In the genomic region with DNA sequence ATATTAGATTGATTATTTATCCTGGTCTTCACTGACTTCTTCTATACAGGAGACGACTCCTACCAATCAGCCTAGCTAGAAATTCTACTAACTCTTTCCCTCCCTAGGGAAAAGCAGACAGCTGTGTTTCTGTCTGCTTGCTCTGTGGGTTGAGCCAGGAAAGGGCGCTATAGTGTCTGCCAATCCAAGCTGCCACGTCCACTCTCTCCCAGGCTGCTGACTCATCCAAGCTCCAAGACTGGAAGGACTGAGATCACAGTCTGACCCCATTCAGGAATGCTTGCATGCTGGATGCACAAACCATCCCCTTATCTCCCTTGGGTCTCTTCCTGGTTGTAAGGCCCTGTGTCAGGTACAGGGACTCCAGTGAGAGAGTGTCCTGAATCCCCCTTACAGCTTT, we compare ENCODE assay signal across 13 cellular contexts.
DNase-seq lines count a peak whose midpoint lies in the region; TF ChIP-seq lines count a peak whose summit lies in the region.
"Had no signal": no experiment of that assay in that cellular context is flagged by ENCODE, and none has a peak within 500 bp of the region (broad histone marks: within the 10 kb centered on the region; RNA-seq: fewer than 3 reads in every experiment).

No MANE protein-coding gene starts in this region.

- no peak overlapping the region for H3K4me3 ChIP-seq in kidney epithelial cell (ENCODE audit: low read depth, low read length)
- no peak overlapping the region for H3K4me3 ChIP-seq in HAP-1
- no peak overlapping the region for H3K4me3 ChIP-seq in sigmoid colon

- H3K27me3 ChIP-seq in kidney epithelial cell (ENCODE audit: control insufficient read depth, insufficient read depth, low read length) (no peaks in the 10 kb centered on the region), HAP-1 (ENCODE audit: low read depth) (no peaks in the 10 kb centered on the region), sigmoid colon (no peaks in the 10 kb centered on the region)

- no peak for TF ChIP-seq EP300 in sigmoid colon (IDR thresholded peaks at IDR 0.05)

- CTCF ChIA-PET in HEK293T (lab: Yijun Ruan, JAX), result no interaction called here

- TF ChIP-seq POLR2A in sigmoid colon (IDR thresholded peaks at IDR 0.05), result no peak

- WGBS in sigmoid colon, 2 donors, result 78% methylated on average over 3 of the region's 3 CpGs

- H3K27ac ChIP-seq in sigmoid colon, result no peak overlapping the region

- POLR2A ChIA-PET in HEK293T (lab: Yijun Ruan, JAX), result no interaction called here

- intact Hi-C loops in sigmoid colon (cut with DNase I), result no loop called here

- H3K4me1 ChIP-seq in HAP-1, result no peaks in the 10 kb centered on the region
- no peaks in the 10 kb centered on the region for H3K4me1 ChIP-seq in sigmoid colon

- DNase-seq in AG08396 (ENCODE audit: low spot score), result peak; percentile 69
- peak; percentile 56 for DNase-seq in HS-5 (ENCODE audit: low read depth)
- DNase-seq in brain pericyte (ENCODE audit: low read depth, low spot score), result peak; percentile 80
- peak; percentile 86 for DNase-seq in kidney epithelial cell (ENCODE audit: low read depth)
- DNase-seq in activated T-cell treated with anti-CD3 and anti-CD28 coated beads, Interleukin-2, amount 50 U/mL, for 48 hours, result no peak
- no peak for DNase-seq in HEK293T (ENCODE audit: extremely low spot score)
- DNase-seq in HAP-1 (ENCODE audit: low spot score in 2 of 2), result no peak
- DNase-seq in sigmoid colon, result no peak
- DNase-seq: cerebellar nuclear complex; KG1; NCI-H510A treated with DMSO at 0.1 percent for 48 hours; nephron progenitor cell; stimulated activated CD4-positive, alpha-beta T cell treated with anti-CD3 and anti-CD28 coated beads, Interleukin-1b, Interleukin-23, amount 100 ng/mL, for 48 hours had no signal

- in situ Hi-C loops in HAP-1 (cut with MboI; ENCODE audit: low sequenced_read_pairs), result no loop called here

- H3K36me3 ChIP-seq in kidney epithelial cell (ENCODE audit: control insufficient read depth, insufficient read depth, low read length) (no peaks in the 10 kb centered on the region), HAP-1 (replicated peaks) (no peaks in the 10 kb centered on the region), sigmoid colon (no peaks in the 10 kb centered on the region)

- H3K9me3 ChIP-seq in HAP-1 (no peaks in the 10 kb centered on the region), sigmoid colon (peaks cover 0 to 1% (median 0%) of the 10 kb centered on the region in 4 donors)

- TF ChIP-seq CTCF in kidney epithelial cell (IDR thresholded peaks at IDR 0.05; ENCODE audit: insufficient read depth, low read length, poor library complexity, severe bottlenecking), result peak; percentile 20
- no peak for TF ChIP-seq CTCF in sigmoid colon (IDR thresholded peaks at IDR 0.05)

TF ChIP-seq in HEK293T, 16 proteins besides CTCF, POLR2A, EP300 and RAD21:
- TF ChIP-seq L3MBTL2 (conservative IDR thresholded peaks at IDR 0.05) (no peak), SUZ12 (IDR thresholded peaks at IDR 0.05) (no peak), ZNF384 (IDR thresholded peaks at IDR 0.05) (no peak), FOXM1 (IDR thresholded peaks at IDR 0.05; ENCODE audit: borderline replicate concordance) (no peak), CTBP1 (IDR thresholded peaks at IDR 0.05; ENCODE audit: borderline replicate concordance) (no peak), SP1 (IDR thresholded peaks at IDR 0.05) (no peak), FOXA1 (IDR thresholded peaks at IDR 0.05) (no peak), HDGF (IDR thresholded peaks at IDR 0.05; ENCODE audit: borderline replicate concordance) (no peak), TARDBP (IDR thresholded peaks at IDR 0.05) (no peak), BHLHE40 (IDR thresholded peaks at IDR 0.05; ENCODE audit: borderline replicate concordance) (no peak), ELF4 (IDR thresholded peaks at IDR 0.05) (no peak), LEF1 (IDR thresholded peaks at IDR 0.05; ENCODE audit: borderline replicate concordance) (no peak), NFRKB (IDR thresholded peaks at IDR 0.05) (no peak), ARNT (IDR thresholded peaks at IDR 0.05) (no peak), FOXK2 (IDR thresholded peaks at IDR 0.05) (no peak)
- TF ChIP-seq, protein P1, sequence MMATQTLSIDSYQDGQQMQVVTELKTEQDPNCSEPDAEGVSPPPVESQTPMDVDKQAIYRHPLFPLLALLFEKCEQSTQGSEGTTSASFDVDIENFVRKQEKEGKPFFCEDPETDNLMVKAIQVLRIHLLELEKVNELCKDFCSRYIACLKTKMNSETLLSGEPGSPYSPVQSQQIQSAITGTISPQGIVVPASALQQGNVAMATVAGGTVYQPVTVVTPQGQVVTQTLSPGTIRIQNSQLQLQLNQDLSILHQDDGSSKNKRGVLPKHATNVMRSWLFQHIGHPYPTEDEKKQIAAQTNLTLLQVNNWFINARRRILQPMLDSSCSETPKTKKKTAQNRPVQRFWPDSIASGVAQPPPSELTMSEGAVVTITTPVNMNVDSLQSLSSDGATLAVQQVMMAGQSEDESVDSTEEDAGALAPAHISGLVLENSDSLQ (IDR thresholded peaks at IDR 0.05), result no peak
TF ChIP-seq in HEK293T: peak in this region for 0.

Comparison
In these comparisons a context has a peak if more than half of its experiments do, and no peak if none do; other contexts are left out.
1. DNase-seq: peak in AG08396 (single experiment), HS-5 (single experiment), brain pericyte (single experiment) and kidney epithelial cell (single experiment); none in activated T-cell treated with anti-CD3 and anti-CD28 coated beads, Interleukin-2, amount 50 U/mL, for 48 hours (0 of 2), HEK293T (single experiment), HAP-1 (0 of 2) and sigmoid colon (single experiment).